Comparison of ENCODE assay signal across 11 cellular contexts in the genomic region with DNA sequence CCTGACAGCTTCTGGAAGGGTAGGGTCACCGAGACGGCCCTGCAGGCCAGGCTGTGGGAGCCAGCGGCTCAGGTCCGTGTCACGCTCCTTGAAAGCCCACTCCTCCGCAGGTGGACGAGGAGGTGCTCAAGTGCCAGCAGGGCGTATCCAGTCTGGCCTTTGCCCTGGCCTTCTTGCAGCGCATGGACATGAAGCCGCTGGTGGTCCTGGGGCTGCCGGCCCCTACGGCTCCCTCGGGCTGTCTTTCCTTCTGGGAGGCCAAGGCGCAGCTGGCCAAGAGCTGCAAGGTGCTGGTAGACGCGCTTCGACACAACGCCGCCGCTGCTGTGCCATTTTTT. TPM values are rescaled to one million over a fixed set of nuclear protein-coding genes. Genes with fewer than 3 reads are reported as not detected.
DNase-seq lines count a peak whose midpoint lies in the region; ATAC-seq and TF ChIP-seq lines count a peak whose summit lies in the region.
"Had no signal": no experiment of that assay in that cellular context is flagged by ENCODE, and none has a peak within 500 bp of the region (broad histone marks: within the 10 kb centered on the region; RNA-seq: fewer than 3 reads in every experiment).

No MANE protein-coding gene starts in this region.

- no peak overlapping the region for H4K8ac ChIP-seq in neuronal stem cell (ENCODE audit: low read depth, low read length)

- ATAC-seq in gastroesophageal sphincter (no peak), GM18502 (IDR thresholded peaks at IDR 0.05; ENCODE audit: poor library complexity, unreplicated experiment) (no peak), HG02884 (IDR thresholded peaks at IDR 0.05; ENCODE audit: unreplicated experiment) (no peak)

- H3K9me3 ChIP-seq in MM.1S (replicated peaks; ENCODE audit: insufficient read depth, low read length) = no peaks in the 10 kb centered on the region
- no peaks in the 10 kb centered on the region for H3K9me3 ChIP-seq in esophagus squamous epithelium
- H3K9me3 ChIP-seq in neuronal stem cell (replicated peaks in 1 of 2; ENCODE audit: control insufficient read depth in 2 of 2, insufficient read depth in 1 of 2, low read depth in 1 of 2, low read length in 2 of 2) = peaks cover 0 to 2% of the 10 kb centered on the region in 2 donors
- no peaks in the 10 kb centered on the region for H3K9me3 ChIP-seq in gastroesophageal sphincter

- H3K79me1 ChIP-seq in neuronal stem cell (ENCODE audit: low read depth, low read length) = peaks cover 5% of the 10 kb centered on the region

- H2BK5ac ChIP-seq in neuronal stem cell (ENCODE audit: low read length) = no peak overlapping the region

- H3K4ac ChIP-seq in neuronal stem cell (ENCODE audit: low read length) = no peak overlapping the region

- H3K18ac ChIP-seq in neuronal stem cell (ENCODE audit: low read length) = peak overlapping the region; percentile 94

- peaks cover 13% of the 10 kb centered on the region; the same call in 1 of the 2 replicates for H3K4me1 ChIP-seq in MM.1S (ENCODE audit: low read length)
- peaks cover 33 to 56% (median 34%) of the 10 kb centered on the region in 3 donors for H3K4me1 ChIP-seq in esophagus squamous epithelium
- H3K4me1 ChIP-seq in neuronal stem cell (ENCODE audit: control insufficient read depth in 2 of 2, insufficient read depth in 1 of 2, low read depth in 1 of 2, low read length in 2 of 2) = peaks cover 19 to 20% of the 10 kb centered on the region in 2 donors
- H3K4me1 ChIP-seq in gastroesophageal sphincter = peaks cover 0 to 44% (median 28%) of the 10 kb centered on the region in 3 donors

- H3K9me2 ChIP-seq in MM.1S (replicated peaks; ENCODE audit: insufficient read depth, low read length) = no peaks in the 10 kb centered on the region

- H2BK120ac ChIP-seq in neuronal stem cell (ENCODE audit: low read depth, low read length) = peak overlapping the region; percentile 52

- 0 out of 2 replicates have a peak, but pooled peaks cover 3% of the 10 kb centered on the region for H3F3A ChIP-seq in MM.1S (ENCODE audit: insufficient read depth, low read length)

- no peak for TF ChIP-seq EP300 in gastroesophageal sphincter (IDR thresholded peaks at IDR 0.05)

- H4K91ac ChIP-seq in neuronal stem cell (ENCODE audit: low read depth, low read length, poor library complexity) = no peak overlapping the region

- H2AFZ ChIP-seq in MM.1S (ENCODE audit: low read length) = no peak overlapping the region
- peak overlapping the region; percentile 53 for H2AFZ ChIP-seq in neuronal stem cell (ENCODE audit: low read length)

- H3K27ac ChIP-seq in MM.1S (ENCODE audit: low read length) (no peak overlapping the region), esophagus squamous epithelium (peak overlapping the region; percentile 77 to 90 (median 80)), neuronal stem cell (replicated peaks; ENCODE audit: low read length) (no peak overlapping the region), gastroesophageal sphincter (peak overlapping the region in 2 of 4 donors; percentile 11 to 72)

- peak overlapping the region; percentile 95; the same call in 1 of the 2 replicates for H3K4me2 ChIP-seq in MM.1S (ENCODE audit: low read depth, low read length)
- peak overlapping the region; percentile 99 for H3K4me2 ChIP-seq in neuronal stem cell (ENCODE audit: insufficient read depth, low read length, poor library complexity, severe bottlenecking)

- 5 to 19% methylated on average over 9 to 11 of the region's 20 CpGs for WGBS in esophagus squamous epithelium, 2 donors
- no CpG with 5 or more reads among the region's 20 CpGs for WGBS in neuronal stem cell (ENCODE audit: extremely low coverage in 2 of 2, insufficient read length in 2 of 2, insufficient replicate concordance in 1 of 2), 2 donors
- WGBS in gastroesophageal sphincter (ENCODE audit: low coverage in 1 of 2), 2 donors = no CpG with 5 or more reads among the region's 20 CpGs

- H2BK12ac ChIP-seq in neuronal stem cell (ENCODE audit: low read length) = no peak overlapping the region

- no peaks in the 10 kb centered on the region for H4K20me1 ChIP-seq in MM.1S (ENCODE audit: insufficient read depth, low read length)

- POLR2A ChIA-PET in AG04449 (lab: Yijun Ruan, JAX) = no interaction called here

- H3K36me3 ChIP-seq in MM.1S (replicated peaks; ENCODE audit: insufficient read depth, low read length) = no peaks in the 10 kb centered on the region
- peaks cover 0 to 20% (median 0%) of the 10 kb centered on the region in 3 donors for H3K36me3 ChIP-seq in esophagus squamous epithelium
- H3K36me3 ChIP-seq in neuronal stem cell (replicated peaks in 1 of 2; ENCODE audit: control insufficient read depth in 2 of 2, insufficient read depth in 2 of 2, low read length in 2 of 2) = peaks cover 0 to under 1% of the 10 kb centered on the region in 2 donors
- H3K36me3 ChIP-seq in gastroesophageal sphincter = peaks cover 0 to 12% of the 10 kb centered on the region in 2 donors

- CTCF ChIA-PET in AG04449 (lab: Yijun Ruan, JAX) = interaction anchor here (12.4 kb wide), 1 partner anchor 62 kb away, joined by 320 read pairs; a partner anchor contains a TSS

- peak overlapping the region; percentile 98 for H2BK15ac ChIP-seq in neuronal stem cell (ENCODE audit: low read length)

- H3K79me2 ChIP-seq in MM.1S (ENCODE audit: low read length) = 0 out of 2 replicates have a peak, but pooled peaks cover 2% of the 10 kb centered on the region

- peak overlapping the region; percentile 3 for H3K4me3 ChIP-seq in AG04449 (ENCODE audit: low read depth, low read length)
- no peak overlapping the region; the same call in 1 of the 2 replicates for H3K4me3 ChIP-seq in MM.1S (ENCODE audit: low read length)
- H3K4me3 ChIP-seq in esophagus squamous epithelium = peak overlapping the region; percentile 27 to 77 (median 59)
- peak overlapping the region in 1 of 2 donors; percentile 7 for H3K4me3 ChIP-seq in neuronal stem cell (ENCODE audit: low read length in 2 of 2)
- peak overlapping the region in 1 of 2 donors; percentile 58 for H3K4me3 ChIP-seq in gastroesophageal sphincter

- H3K23ac ChIP-seq in neuronal stem cell (ENCODE audit: low read depth, low read length, poor library complexity) = peak overlapping the region; percentile 86

- intact Hi-C loops in esophagus squamous epithelium (cut with DNase I) = no loop called here

- TF ChIP-seq POLR2A in esophagus squamous epithelium (IDR thresholded peaks at IDR 0.05) = no peak
- no peak for TF ChIP-seq POLR2A in gastroesophageal sphincter (IDR thresholded peaks at IDR 0.05)

- H3K27me3 ChIP-seq in MM.1S (replicated peaks; ENCODE audit: insufficient read depth, low read length) (peaks cover 21% of the 10 kb centered on the region), esophagus squamous epithelium (peaks cover 4 to 38% (median 9%) of the 10 kb centered on the region in 4 donors), neuronal stem cell (ENCODE audit: control insufficient read depth in 3 of 3, insufficient read depth in 3 of 3, low read depth in 1 of 3, low read length in 3 of 3) (peaks cover 21 to 61% (median 45%) of the 10 kb centered on the region in 3 experiments), gastroesophageal sphincter (peaks cover 57% of the 10 kb centered on the region)

- H3K14ac ChIP-seq in neuronal stem cell (ENCODE audit: low read length) = no peak overlapping the region

- H3K9ac ChIP-seq in MM.1S (ENCODE audit: low read length) = no peak overlapping the region
- no peak overlapping the region for H3K9ac ChIP-seq in neuronal stem cell (ENCODE audit: low read depth, low read length, poor library complexity)

- H2AK5ac ChIP-seq in neuronal stem cell (ENCODE audit: low read depth, low read length) = peak overlapping the region; percentile 94

- TF ChIP-seq CTCF in AG04449 (IDR thresholded peaks at IDR 0.05; ENCODE audit: insufficient read depth, low read length, missing control alignments) (no peak), MM.1S (IDR thresholded peaks at IDR 0.05; ENCODE audit: low read length) (no peak), esophagus squamous epithelium (IDR thresholded peaks at IDR 0.05) (no peak), gastroesophageal sphincter (IDR thresholded peaks at IDR 0.05) (no peak)

- no peak for DNase-seq in AG04449 (ENCODE audit: low read depth, low spot score)
- DNase-seq in MM.1S = no peak
- DNase-seq in esophagus squamous epithelium (lab: John Stamatoyannopoulos, UW) = no peak
- no peak for DNase-seq in neuronal stem cell (ENCODE audit: low spot score)
- no peak for DNase-seq in NCI-H1105 treated with DMSO at 0.1 percent for 48 hours (lab: John Stamatoyannopoulos, UW)

RNA-seq across cellular contexts. Expression of a gene that starts 1.1 kb away (rescaled TPM):
- total RNA-seq in esophagus squamous epithelium (1 to 10 TPM in 3 of 4 donors, under 1 TPM in 1; 0.64 to 2.7 (median 2.1) TPM), gastroesophageal sphincter (1 to 10 TPM in 2 of 4 donors, under 1 TPM in 2; 0.62 to 3.0 (median 1.0) TPM)
- polyA plus RNA-seq in neuronal stem cell (2013, experiment 1 of 2) = 1.6 TPM
- 1.4 TPM for polyA plus RNA-seq in neuronal stem cell (2013, experiment 2 of 2)

RNA-seq across cellular contexts. Expression of a gene that starts 9.3 kb away (rescaled TPM):
- 10 to 100 TPM; 20.6 to 40.8 (median 34.1) TPM for total RNA-seq in esophagus squamous epithelium
- 24.5 TPM for polyA plus RNA-seq in neuronal stem cell (2013, experiment 1 of 2)
- 24.9 TPM for polyA plus RNA-seq in neuronal stem cell (2013, experiment 2 of 2)
- total RNA-seq in gastroesophageal sphincter = 10 to 100 TPM; 27.6 to 39.8 (median 33.6) TPM

RNA-seq across cellular contexts. Expression of a gene that starts 51.8 kb away (rescaled TPM):
- not detected for total RNA-seq in esophagus squamous epithelium
- 0.70 TPM for polyA plus RNA-seq in neuronal stem cell (2013, experiment 1 of 2)
- 0.65 TPM for polyA plus RNA-seq in neuronal stem cell (2013, experiment 2 of 2)
- total RNA-seq in gastroesophageal sphincter = not detected
- total RNA-seq: dermis blood vessel endothelial cell, M059J, mononuclear cell had no signal

Comparison
In these comparisons a context has a peak if more than half of its experiments do, and no peak if none do; other contexts are left out.
1. H3K27ac ChIP-seq: peak in esophagus squamous epithelium (4 of 4); none in MM.1S (single experiment) and neuronal stem cell (single experiment).